In the genomic region with DNA sequence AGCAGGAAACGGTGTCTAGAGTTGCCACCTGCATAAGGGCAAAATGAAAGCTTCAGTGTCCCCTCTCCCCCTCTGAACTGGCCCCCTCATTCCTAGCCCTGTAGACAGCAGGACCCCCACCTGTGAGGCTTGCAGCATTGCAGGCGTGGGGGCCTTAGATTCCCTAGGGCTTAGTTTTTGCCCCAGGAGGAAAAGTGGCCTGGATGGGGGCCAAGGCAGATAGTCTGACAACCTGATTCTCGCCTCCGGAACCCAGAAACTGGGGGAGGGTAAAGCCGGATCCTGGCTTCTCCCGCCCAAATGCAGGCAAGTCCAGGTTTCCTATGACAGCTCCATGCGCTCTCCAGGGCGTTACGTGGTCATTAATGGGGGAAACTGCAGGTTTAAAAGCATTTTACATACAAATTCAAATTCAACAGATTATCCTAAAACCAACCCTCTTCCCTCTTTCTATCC, we compare ENCODE assay signal across 1 cellular context.
TF ChIP-seq lines count a peak whose summit lies in the region.

No MANE protein-coding gene starts in this region.

TF ChIP-seq in HCT116, 20 proteins besides CTCF, POLR2A, EP300 and RAD21 (continued from another document):
- no peak for TF ChIP-seq POLR2AphosphoS5 (IDR thresholded peaks at IDR 0.05; ENCODE audit: low read depth, low read length)
- TF ChIP-seq, protein P1, sequence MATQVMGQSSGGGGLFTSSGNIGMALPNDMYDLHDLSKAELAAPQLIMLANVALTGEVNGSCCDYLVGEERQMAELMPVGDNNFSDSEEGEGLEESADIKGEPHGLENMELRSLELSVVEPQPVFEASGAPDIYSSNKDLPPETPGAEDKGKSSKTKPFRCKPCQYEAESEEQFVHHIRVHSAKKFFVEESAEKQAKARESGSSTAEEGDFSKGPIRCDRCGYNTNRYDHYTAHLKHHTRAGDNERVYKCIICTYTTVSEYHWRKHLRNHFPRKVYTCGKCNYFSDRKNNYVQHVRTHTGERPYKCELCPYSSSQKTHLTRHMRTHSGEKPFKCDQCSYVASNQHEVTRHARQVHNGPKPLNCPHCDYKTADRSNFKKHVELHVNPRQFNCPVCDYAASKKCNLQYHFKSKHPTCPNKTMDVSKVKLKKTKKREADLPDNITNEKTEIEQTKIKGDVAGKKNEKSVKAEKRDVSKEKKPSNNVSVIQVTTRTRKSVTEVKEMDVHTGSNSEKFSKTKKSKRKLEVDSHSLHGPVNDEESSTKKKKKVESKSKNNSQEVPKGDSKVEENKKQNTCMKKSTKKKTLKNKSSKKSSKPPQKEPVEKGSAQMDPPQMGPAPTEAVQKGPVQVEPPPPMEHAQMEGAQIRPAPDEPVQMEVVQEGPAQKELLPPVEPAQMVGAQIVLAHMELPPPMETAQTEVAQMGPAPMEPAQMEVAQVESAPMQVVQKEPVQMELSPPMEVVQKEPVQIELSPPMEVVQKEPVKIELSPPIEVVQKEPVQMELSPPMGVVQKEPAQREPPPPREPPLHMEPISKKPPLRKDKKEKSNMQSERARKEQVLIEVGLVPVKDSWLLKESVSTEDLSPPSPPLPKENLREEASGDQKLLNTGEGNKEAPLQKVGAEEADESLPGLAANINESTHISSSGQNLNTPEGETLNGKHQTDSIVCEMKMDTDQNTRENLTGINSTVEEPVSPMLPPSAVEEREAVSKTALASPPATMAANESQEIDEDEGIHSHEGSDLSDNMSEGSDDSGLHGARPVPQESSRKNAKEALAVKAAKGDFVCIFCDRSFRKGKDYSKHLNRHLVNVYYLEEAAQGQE (IDR thresholded peaks at IDR 0.05; ENCODE audit: low read depth): no peak
- TF ChIP-seq ELF1 (IDR thresholded peaks at IDR 0.05; ENCODE audit: borderline replicate concordance, low read depth): no peak
- no peak for TF ChIP-seq FOSL1 (IDR thresholded peaks at IDR 0.05; ENCODE audit: low read depth)
- TF ChIP-seq EGR1 (IDR thresholded peaks at IDR 0.05; ENCODE audit: low read depth): no peak
- TF ChIP-seq CEBPB (IDR thresholded peaks at IDR 0.05; ENCODE audit: low read depth): no peak
- TF ChIP-seq, protein P2, sequence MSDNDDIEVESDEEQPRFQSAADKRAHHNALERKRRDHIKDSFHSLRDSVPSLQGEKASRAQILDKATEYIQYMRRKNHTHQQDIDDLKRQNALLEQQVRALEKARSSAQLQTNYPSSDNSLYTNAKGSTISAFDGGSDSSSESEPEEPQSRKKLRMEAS (IDR thresholded peaks at IDR 0.05): no peak
- TF ChIP-seq, protein P3, sequence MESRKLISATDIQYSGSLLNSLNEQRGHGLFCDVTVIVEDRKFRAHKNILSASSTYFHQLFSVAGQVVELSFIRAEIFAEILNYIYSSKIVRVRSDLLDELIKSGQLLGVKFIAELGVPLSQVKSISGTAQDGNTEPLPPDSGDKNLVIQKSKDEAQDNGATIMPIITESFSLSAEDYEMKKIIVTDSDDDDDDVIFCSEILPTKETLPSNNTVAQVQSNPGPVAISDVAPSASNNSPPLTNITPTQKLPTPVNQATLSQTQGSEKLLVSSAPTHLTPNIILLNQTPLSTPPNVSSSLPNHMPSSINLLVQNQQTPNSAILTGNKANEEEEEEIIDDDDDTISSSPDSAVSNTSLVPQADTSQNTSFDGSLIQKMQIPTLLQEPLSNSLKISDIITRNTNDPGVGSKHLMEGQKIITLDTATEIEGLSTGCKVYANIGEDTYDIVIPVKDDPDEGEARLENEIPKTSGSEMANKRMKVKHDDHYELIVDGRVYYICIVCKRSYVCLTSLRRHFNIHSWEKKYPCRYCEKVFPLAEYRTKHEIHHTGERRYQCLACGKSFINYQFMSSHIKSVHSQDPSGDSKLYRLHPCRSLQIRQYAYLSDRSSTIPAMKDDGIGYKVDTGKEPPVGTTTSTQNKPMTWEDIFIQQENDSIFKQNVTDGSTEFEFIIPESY (IDR thresholded peaks at IDR 0.05; ENCODE audit: extremely low read depth, insufficient replicate concordance, low read length): no peak
- no peak for TF ChIP-seq ZNF274 (IDR thresholded peaks at IDR 0.05; ENCODE audit: low read depth, low read length)
- TF ChIP-seq EZH2phosphoT487 (IDR thresholded peaks at IDR 0.05; ENCODE audit: borderline replicate concordance): no peak
TF ChIP-seq in HCT116: peak in this region for 0.
